Comparison of ENCODE assay signal across 8 cellular contexts in genomic region chr11:64449381-64450167, GRCh38.
DNase-seq lines count a peak whose midpoint lies in the region; ATAC-seq and TF ChIP-seq lines count a peak whose summit lies in the region.

No MANE protein-coding gene starts in this region.

- peak overlapping the region; percentile 25; the same call in 1 of the 2 replicates for H2AFZ ChIP-seq in PC-9
- H2AFZ ChIP-seq in fibroblast of lung (ENCODE audit: low read length) = no peak overlapping the region

- TF ChIP-seq CTCF in GM10248 (IDR thresholded peaks at IDR 0.05; ENCODE audit: control extremely low read depth, extremely low read depth, low read depth, missing control alignments) (peak; percentile 87), PC-9 (conservative IDR thresholded peaks at IDR 0.05) (peak; percentile 85), fibroblast of lung (conservative IDR thresholded peaks at IDR 0.05 in 1 of 2, IDR thresholded peaks at IDR 0.05 in 1 of 2; ENCODE audit: low read depth in 1 of 2, low read length in 2 of 2) (peak; percentile 67 to 92)

- BruUV-seq in PC-9 (replicated peaks; lab: Mats Ljungman, UMichigan) = no TSS peak

- H3F3A ChIP-seq in PC-9 (ENCODE audit: insufficient read depth, low read depth) = peaks cover 5% of the 10 kb centered on the region; the same call in 1 of the 2 replicates

- peaks cover 6% of the 10 kb centered on the region for H3K27me3 Mint-ChIP-seq in activated T-cell treated with anti-CD3 and anti-CD28 coated beads, Interleukin-2, amount 50 U/mL, for 4 hours (ENCODE audit: low read depth)
- peaks cover 0 to 34% (median 11%) of the 10 kb centered on the region in 5 donors for H3K27me3 Mint-ChIP-seq in naive thymus-derived CD4-positive, alpha-beta T cell
- peaks cover 8% of the 10 kb centered on the region for H3K27me3 Mint-ChIP-seq in stimulated activated memory B cell treated with anti-CD40 and anti-IgM and Interleukin-4, amounts not matched to agents 10 μg/mL and 1 μg/mL and 100 μg/mL, for 72 hours

- H4K20me1 ChIP-seq in PC-9 (ENCODE audit: insufficient read depth) (no peaks in the 10 kb centered on the region), fibroblast of lung (ENCODE audit: control insufficient read depth, extremely low read depth, insufficient read depth, low read length) (no peaks in the 10 kb centered on the region)

- peaks cover 16% of the 10 kb centered on the region for H3K4me1 ChIP-seq in PC-9 (replicated peaks; ENCODE audit: insufficient read depth)
- peaks cover 6% of the 10 kb centered on the region for H3K4me1 ChIP-seq in fibroblast of lung (ENCODE audit: control insufficient read depth, extremely low read depth, insufficient read depth, low read length)
- peaks cover 15 to 17% of the 10 kb centered on the region in 2 donors for H3K4me1 ChIP-seq in naive thymus-derived CD4-positive, alpha-beta T cell (ENCODE audit: control insufficient read depth in 2 of 2, insufficient read depth in 2 of 2, low read length in 2 of 2)

- peak; percentile 94 to 96 for ATAC-seq in activated T-cell treated with anti-CD3 and anti-CD28 coated beads, Interleukin-2, amount 50 U/mL, for 4 hours
- peak; percentile 89 for ATAC-seq in naive thymus-derived CD4-positive, alpha-beta T cell
- ATAC-seq in stimulated activated memory B cell treated with anti-CD40 and anti-IgM and Interleukin-4, amounts not matched to agents 10 μg/mL and 1 μg/mL and 100 μg/mL, for 72 hours = peak; percentile 89
- ATAC-seq in HG03108 (IDR thresholded peaks at IDR 0.05; ENCODE audit: unreplicated experiment) = no peak

- no peaks in the 10 kb centered on the region for H3K36me3 ChIP-seq in PC-9 (ENCODE audit: low read depth)
- H3K36me3 ChIP-seq in fibroblast of lung (ENCODE audit: control insufficient read depth, insufficient read depth, low read length) = no peaks in the 10 kb centered on the region
- H3K36me3 ChIP-seq in naive thymus-derived CD4-positive, alpha-beta T cell (ENCODE audit: control insufficient read depth in 2 of 3, insufficient read depth in 3 of 3, low read length in 3 of 3) = no peaks in the 10 kb centered on the region

- no peaks in the 10 kb centered on the region for H3K9me2 ChIP-seq in PC-9 (ENCODE audit: insufficient read depth)

- DNase-seq in GM10248 (ENCODE audit: extremely low spot score) (peak; percentile 88), HuH-7.5 (ENCODE audit: low spot score) (peak; percentile 73), PC-9 (peak; percentile 70 to 80), fibroblast of lung (ENCODE audit: low read depth in 2 of 2) (peak; percentile 29 to 41)
- DNase-seq in activated T-cell treated with anti-CD3 and anti-CD28 coated beads, Interleukin-2, amount 50 U/mL, for 4 hours = peak; percentile 64
- DNase-seq in naive thymus-derived CD4-positive, alpha-beta T cell = peak; percentile 43 to 75 (median 65)

- H3K9ac ChIP-seq in fibroblast of lung (ENCODE audit: insufficient read depth, low read length) = no peak overlapping the region

- peak overlapping the region; percentile 40; the same call in 1 of the 2 replicates for H3K4me3 ChIP-seq in PC-9
- H3K4me3 ChIP-seq in fibroblast of lung (replicated peaks in 1 of 4; ENCODE audit: control extremely low read depth in 1 of 4, insufficient read depth in 1 of 4, low read depth in 3 of 4, low read length in 4 of 4) = peak overlapping the region in 1 of 4 experiments; percentile 34
- H3K4me3 ChIP-seq in naive thymus-derived CD4-positive, alpha-beta T cell (ENCODE audit: low read length) = peak overlapping the region; percentile 68

- H3K4me2 ChIP-seq in PC-9 = peak overlapping the region; percentile 76
- no peak overlapping the region for H3K4me2 ChIP-seq in fibroblast of lung (ENCODE audit: extremely low read depth, insufficient read depth, low read length)

- H3K27ac Mint-ChIP-seq in naive thymus-derived CD4-positive, alpha-beta T cell = no peak overlapping the region
- peak overlapping the region; percentile 73 for H3K27ac Mint-ChIP-seq in stimulated activated memory B cell treated with anti-CD40 and anti-IgM and Interleukin-4, amounts not matched to agents 10 μg/mL and 1 μg/mL and 100 μg/mL, for 72 hours

- POLR2A ChIA-PET in GM10248 (lab: Yijun Ruan, JAX) (no interaction called here), PC-9 (lab: Charles Lee; ENCODE audit: unreplicated experiment) (no interaction called here)
- POLR2A ChIA-PET in naive thymus-derived CD4-positive, alpha-beta T cell (lab: Charles Lee) = interaction anchor here (0.5 kb wide), 1 partner anchor 40 kb away, joined by 6 read pairs; no protein-coding TSS in a partner anchor

- CTCF ChIA-PET in GM10248 (lab: Yijun Ruan, JAX) = interaction anchor here (0.7 to 4.6 kb wide), 59 partner anchors 9 to 283 kb away, joined by 3 to 49 read pairs (median 4); partner anchors contain the start of gene PRDX5
- CTCF ChIA-PET in PC-9 (lab: Charles Lee) = interaction anchor here (0.6 to 2.0 kb wide), 15 partner anchors 10 to 382 kb away, joined by 3 to 11 read pairs (median 6); partner anchors contain the start of genes PRDX5 and TRMT112
- CTCF ChIA-PET in naive thymus-derived CD4-positive, alpha-beta T cell (lab: Charles Lee) = interaction anchor here (0.6 to 1.5 kb wide), 10 partner anchors 7 to 202 kb away, joined by 3 to 8 read pairs (median 3); no protein-coding TSS in a partner anchor

- peaks cover 16% of the 10 kb centered on the region for H3K4me1 Mint-ChIP-seq in activated T-cell treated with anti-CD3 and anti-CD28 coated beads, Interleukin-2, amount 50 U/mL, for 4 hours (ENCODE audit: low read depth)
- H3K4me1 Mint-ChIP-seq in naive thymus-derived CD4-positive, alpha-beta T cell = peaks cover 12 to 19% (median 17%) of the 10 kb centered on the region in 7 donors
- peaks cover 30% of the 10 kb centered on the region for H3K4me1 Mint-ChIP-seq in stimulated activated memory B cell treated with anti-CD40 and anti-IgM and Interleukin-4, amounts not matched to agents 10 μg/mL and 1 μg/mL and 100 μg/mL, for 72 hours

- H3K27ac ChIP-seq in PC-9 (no peak overlapping the region), fibroblast of lung (ENCODE audit: insufficient read depth, low read length) (no peak overlapping the region)
- H3K27ac ChIP-seq in naive thymus-derived CD4-positive, alpha-beta T cell (ENCODE audit: low read depth, low read length) = no peak overlapping the region

- H3K9me3 ChIP-seq in PC-9 (ENCODE audit: insufficient read depth, low read depth) (no peaks in the 10 kb centered on the region), fibroblast of lung (ENCODE audit: control insufficient read depth, insufficient read depth, low read depth, low read length) (no peaks in the 10 kb centered on the region)
- H3K9me3 ChIP-seq in naive thymus-derived CD4-positive, alpha-beta T cell (ENCODE audit: control insufficient read depth in 2 of 3, low read length in 3 of 3) = no peaks in the 10 kb centered on the region

- peaks cover 35% of the 10 kb centered on the region for H3K27me3 ChIP-seq in PC-9 (ENCODE audit: insufficient read depth, low read depth)
- peaks cover 10% of the 10 kb centered on the region for H3K27me3 ChIP-seq in fibroblast of lung (ENCODE audit: control insufficient read depth, insufficient read depth, low read length)
- peaks cover 0 to 6% of the 10 kb centered on the region in 2 donors for H3K27me3 ChIP-seq in naive thymus-derived CD4-positive, alpha-beta T cell (ENCODE audit: control insufficient read depth in 2 of 2, insufficient read depth in 2 of 2, low read length in 2 of 2)

- no peaks in the 10 kb centered on the region for H3K36me3 Mint-ChIP-seq in activated T-cell treated with anti-CD3 and anti-CD28 coated beads, Interleukin-2, amount 50 U/mL, for 4 hours (ENCODE audit: insufficient read depth)
- no peaks in the 10 kb centered on the region for H3K36me3 Mint-ChIP-seq in naive thymus-derived CD4-positive, alpha-beta T cell
- no peaks in the 10 kb centered on the region for H3K36me3 Mint-ChIP-seq in stimulated activated memory B cell treated with anti-CD40 and anti-IgM and Interleukin-4, amounts not matched to agents 10 μg/mL and 1 μg/mL and 100 μg/mL, for 72 hours

- H3K9me3 Mint-ChIP-seq in activated T-cell treated with anti-CD3 and anti-CD28 coated beads, Interleukin-2, amount 50 U/mL, for 4 hours = no peaks in the 10 kb centered on the region
- H3K9me3 Mint-ChIP-seq in naive thymus-derived CD4-positive, alpha-beta T cell = peaks cover 0 to 2% (median 0%) of the 10 kb centered on the region in 11 donors
- H3K9me3 Mint-ChIP-seq in stimulated activated memory B cell treated with anti-CD40 and anti-IgM and Interleukin-4, amounts not matched to agents 10 μg/mL and 1 μg/mL and 100 μg/mL, for 72 hours = peaks cover 2% of the 10 kb centered on the region

- intact Hi-C loops in PC-9 (cut with micrococcal nuclease; ENCODE audit: unreplicated experiment) = loop anchor here (1.0 to 2.0 kb wide), 5 partner anchors 91 to 239 kb away; partner anchors contain the start of genes PRDX5 and RPS6KA4
- intact Hi-C loops in naive thymus-derived CD4-positive, alpha-beta T cell (cut with micrococcal nuclease) = loop anchor here (1.0 kb wide), 3 partner anchors 104 to 204 kb away; partner anchors contain the start of gene TRMT112 (in 1 of the 2)

- H3K79me2 ChIP-seq in PC-9 (ENCODE audit: low read depth) = no peaks in the 10 kb centered on the region
- H3K79me2 ChIP-seq in fibroblast of lung (ENCODE audit: control insufficient read depth, insufficient read depth, low read length) = no peaks in the 10 kb centered on the region

- H3K4me3 Mint-ChIP-seq in activated T-cell treated with anti-CD3 and anti-CD28 coated beads, Interleukin-2, amount 50 U/mL, for 4 hours = peak overlapping the region; percentile 78
- H3K4me3 Mint-ChIP-seq in naive thymus-derived CD4-positive, alpha-beta T cell = peak overlapping the region; percentile 81 to 93 (median 86)
- peak overlapping the region; percentile 80 for H3K4me3 Mint-ChIP-seq in stimulated activated memory B cell treated with anti-CD40 and anti-IgM and Interleukin-4, amounts not matched to agents 10 μg/mL and 1 μg/mL and 100 μg/mL, for 72 hours

Comparison
In these comparisons a context has a peak if more than half of its experiments do, and no peak if none do; other contexts are left out.
1. DNase-seq: peak in every context shown above with its lines; median percentile 88 in GM10248; 75 in PC-9; 73 in HuH-7.5; 65 in naive thymus-derived CD4-positive, alpha-beta T cell; 64 in activated T-cell treated with anti-CD3 and anti-CD28 coated beads, Interleukin-2, amount 50 U/mL, for 4 hours; 35 in fibroblast of lung.